29 cellular contexts compared by ENCODE assay signal in the genomic region with DNA sequence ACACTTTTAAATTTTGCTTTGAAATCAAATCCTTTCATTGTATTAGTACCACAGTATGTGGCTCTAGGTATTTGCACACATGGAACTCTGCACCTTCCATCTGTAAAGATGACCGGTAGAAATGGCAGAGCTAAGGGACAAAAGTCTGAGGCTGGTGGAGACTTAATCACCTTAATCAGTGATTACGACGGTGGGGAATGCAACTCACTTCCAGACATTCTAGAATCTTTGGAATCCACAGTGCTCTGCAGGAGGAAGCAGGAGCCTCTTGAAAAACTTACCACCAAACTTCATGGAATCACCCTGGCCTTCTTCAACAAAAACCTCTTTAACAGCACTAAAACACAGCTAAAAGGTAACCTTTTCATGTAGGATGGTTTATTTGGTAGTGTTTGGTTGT. TPM values are rescaled to one million over a fixed set of nuclear protein-coding genes. Genes with fewer than 3 reads are reported as not detected.
A peak's percentile ranks its signal among the peaks of the same experiment; 100 is the strongest.
DNase-seq lines count a peak whose midpoint lies in the region; ATAC-seq, FAIRE-seq and TF ChIP-seq lines count a peak whose summit lies in the region.
"Had no signal": no experiment of that assay in that cellular context is flagged by ENCODE, and none has a peak within 500 bp of the region (broad histone marks: within the 10 kb centered on the region; RNA-seq: fewer than 3 reads in every experiment).

No MANE protein-coding gene starts in this region.

- H2AK5ac ChIP-seq in mesendoderm (ENCODE audit: low read length), result no peak overlapping the region

- POLR2A ChIA-PET in activated CD8-positive, alpha-beta T cell treated with anti-CD3 and anti-CD28 coated beads, Interleukin-2, amount 10 ng/mL, durations not matched to agents 7 days and 5 days (lab: Charles Lee), result no interaction called here

- TF ChIP-seq CTCF in AG10803 (conservative IDR thresholded peaks at IDR 0.05; ENCODE audit: low read length) (no peak), bronchial epithelial cell (IDR thresholded peaks at IDR 0.05; ENCODE audit: insufficient read depth, low read length, severe bottlenecking) (no peak)

- H3K4me1 Mint-ChIP-seq in activated CD8-positive, alpha-beta T cell treated with anti-CD3 and anti-CD28 coated beads, Interleukin-2, amount 10 ng/mL, durations not matched to agents 7 days and 5 days (ENCODE audit: low read depth), result peaks cover 14% of the 10 kb centered on the region

- H3K4me3 Mint-ChIP-seq in activated CD8-positive, alpha-beta T cell treated with anti-CD3 and anti-CD28 coated beads, Interleukin-2, amount 10 ng/mL, durations not matched to agents 7 days and 5 days, result no peak overlapping the region
- H3K4me3 Mint-ChIP-seq: activated CD4-positive, alpha-beta T cell treated with anti-CD3 and anti-CD28 coated beads for 36 hours; activated naive CD8-positive, alpha-beta T cell treated with anti-CD3 and anti-CD28 coated beads, Interleukin-2, amount 10 ng/mL, durations not matched to agents 7 days and 5 days; T-helper 2 cell treated with Interferon-gamma antibody and Interleukin-4, amounts not matched to agents 5 μg/mL and 100 μg/mL, for 36 hours had no signal

- no peak for ATAC-seq in activated CD8-positive, alpha-beta T cell treated with anti-CD3 and anti-CD28 coated beads, Interleukin-2, amount 10 ng/mL, durations not matched to agents 7 days and 5 days
- ATAC-seq: activated CD4-positive, alpha-beta T cell treated with anti-CD3 and anti-CD28 coated beads for 36 hours; body of pancreas; HCT116; left cardiac atrium; sciatic nerve had no signal

- H3K36me3 ChIP-seq in GM23248 (ENCODE audit: low read depth), result no peaks in the 10 kb centered on the region
- no peaks in the 10 kb centered on the region for H3K36me3 ChIP-seq in bronchial epithelial cell (ENCODE audit: control insufficient read depth, insufficient read depth, low read length)
- no peaks in the 10 kb centered on the region for H3K36me3 ChIP-seq in mesendoderm (ENCODE audit: control insufficient read depth, insufficient read depth, low read length)
- H3K36me3 ChIP-seq: MG63 had no signal

- no peak overlapping the region for H2BK15ac ChIP-seq in mesendoderm (replicated peaks; ENCODE audit: low read depth)

- peaks cover 16% of the 10 kb centered on the region for H3F3A ChIP-seq in GM23248 (ENCODE audit: insufficient read depth)

- no peaks in the 10 kb centered on the region for H3K9me3 Mint-ChIP-seq in activated CD8-positive, alpha-beta T cell treated with anti-CD3 and anti-CD28 coated beads, Interleukin-2, amount 10 ng/mL, durations not matched to agents 7 days and 5 days (ENCODE audit: insufficient read depth)
- H3K9me3 Mint-ChIP-seq: activated naive CD8-positive, alpha-beta T cell treated with anti-CD3 and anti-CD28 coated beads, Interleukin-2, amount 10 ng/mL, durations not matched to agents 7 days and 5 days; neural crest cell; T-helper 2 cell treated with Interferon-gamma antibody and Interleukin-4, amounts not matched to agents 5 μg/mL and 100 μg/mL, for 36 hours had no signal

- H4K20me1 ChIP-seq in GM23248 (ENCODE audit: insufficient read depth), result no peaks in the 10 kb centered on the region

- no peak overlapping the region for H4K5ac ChIP-seq in mesendoderm (ENCODE audit: low read length)

- H3K4ac ChIP-seq in mesendoderm (ENCODE audit: low read depth, low read length), result no peak overlapping the region

- no peak overlapping the region for H2BK5ac ChIP-seq in mesendoderm (ENCODE audit: low read length)

- H3K27me3 ChIP-seq in GM23248 (replicated peaks; ENCODE audit: insufficient read depth), result peaks cover 2% of the 10 kb centered on the region; the same call in 1 of the 2 replicates
- peaks cover 24% of the 10 kb centered on the region for H3K27me3 ChIP-seq in bronchial epithelial cell (ENCODE audit: control insufficient read depth, insufficient read depth, low read length)
- no peaks in the 10 kb centered on the region for H3K27me3 ChIP-seq in mesendoderm (ENCODE audit: insufficient read depth, low read length, poor library complexity)
- H3K27me3 ChIP-seq: body of pancreas, MG63, testis had no signal

- H3K4me3 ChIP-seq in AG10803 (ENCODE audit: low read length) (no peak overlapping the region), GM23248 (no peak overlapping the region), bronchial epithelial cell (ENCODE audit: low read depth, low read length) (no peak overlapping the region), mesendoderm (ENCODE audit: low read length) (no peak overlapping the region)
- H3K4me3 ChIP-seq: body of pancreas, MG63, testis had no signal

- DNase-seq in AG10803 (ENCODE audit: low read depth) (peak; percentile 41), GM23248 (peak; percentile 34), bronchial epithelial cell (ENCODE audit: low read depth) (no peak), mesendoderm (peak; percentile 97), NCI-H2196 (lab: John Stamatoyannopoulos, UW; ENCODE audit: unreplicated experiment) (no peak), NCI-H524 (lab: John Stamatoyannopoulos, UW) (no peak), GDM1 (lab: John Stamatoyannopoulos, UW) (no peak)
- DNase-seq in activated CD8-positive, alpha-beta T cell treated with anti-CD3 and anti-CD28 coated beads, Interleukin-2, amount 10 ng/mL, durations not matched to agents 7 days and 5 days, result no peak
- DNase-seq: activated CD4-positive, alpha-beta T cell treated with anti-CD3 and anti-CD28 coated beads for 36 hours; activated effector memory CD4-positive, alpha-beta T cell treated with anti-CD3 and anti-CD28 coated beads, Interleukin-2, amount 50 U/mL, for 16 hours; activated naive CD8-positive, alpha-beta T cell treated with anti-CD3 and anti-CD28 coated beads, Interleukin-2, amount 10 ng/mL, durations not matched to agents 7 days and 5 days; body of pancreas; foreskin fibroblast; KG1; left cardiac atrium; MG63; NCI-H1417; posterior cingulate gyrus; Right ventricle myocardium superior; stimulated activated CD4-positive, alpha-beta T cell treated with anti-CD3 and anti-CD28 coated beads, Interleukin-15, amount 100 ng/mL, for 24 hours; stimulated activated naive CD4-positive, alpha-beta T cell treated with Interleukin-2 at 50 U/mL for 16 hours; testis had no signal

- in situ Hi-C loops in GM23248 (cut with MboI), result loop anchor here (25.0 kb wide), 1 partner anchor 803 kb away; no protein-coding TSS in a partner anchor

- H3K79me1 ChIP-seq in mesendoderm (ENCODE audit: low read length), result peaks cover under 1% of the 10 kb centered on the region

- peak overlapping the region; percentile 7 for H3K4me2 ChIP-seq in GM23248 (ENCODE audit: unreplicated experiment)
- no peak overlapping the region for H3K4me2 ChIP-seq in mesendoderm (ENCODE audit: low read length)

- H3K27me3 Mint-ChIP-seq in activated CD8-positive, alpha-beta T cell treated with anti-CD3 and anti-CD28 coated beads, Interleukin-2, amount 10 ng/mL, durations not matched to agents 7 days and 5 days (ENCODE audit: low read depth), result peaks cover 46% of the 10 kb centered on the region

- H2BK120ac ChIP-seq in mesendoderm (ENCODE audit: low read depth, low read length), result no peak overlapping the region

- peak; percentile 36 for FAIRE-seq in bronchial epithelial cell (lab: Jason Lieb, UNC)
- FAIRE-seq: G401.6, urothelium cell line had no signal

- H3K56ac ChIP-seq in mesendoderm (ENCODE audit: low read length), result peak overlapping the region; percentile 6

- no peak overlapping the region for H3K27ac ChIP-seq in GM23248
- H3K27ac ChIP-seq in mesendoderm (ENCODE audit: low read depth, low read length), result peak overlapping the region; percentile 45
- H3K27ac ChIP-seq: body of pancreas, testis had no signal

- peaks cover 5% of the 10 kb centered on the region for H3K79me2 ChIP-seq in GM23248 (ENCODE audit: insufficient read depth)
- peaks cover 4% of the 10 kb centered on the region for H3K79me2 ChIP-seq in mesendoderm (ENCODE audit: control insufficient read depth, insufficient read depth, low read length)

- WGBS in GM23248 (ENCODE audit: low coverage in 1 of 2, low lambda C conversion rate in 2 of 2, missing lambda C conversion rate in 2 of 2), 2 experiments, result 76 to 79% methylated on average over 3 of the region's 3 CpGs
- WGBS in mesendoderm (ENCODE audit: extremely low coverage, insufficient coverage, low lambda C conversion rate), result no CpG with 5 or more reads among the region's 3 CpGs

- H2AFZ ChIP-seq in GM23248, result 0 out of 2 replicates have a peak overlapping the region, but pooled peaks have one; percentile 24

- H3K36me3 Mint-ChIP-seq in activated CD8-positive, alpha-beta T cell treated with anti-CD3 and anti-CD28 coated beads, Interleukin-2, amount 10 ng/mL, durations not matched to agents 7 days and 5 days (ENCODE audit: low read depth), result no peaks in the 10 kb centered on the region
- H3K36me3 Mint-ChIP-seq: activated naive CD8-positive, alpha-beta T cell treated with anti-CD3 and anti-CD28 coated beads, Interleukin-2, amount 10 ng/mL, durations not matched to agents 7 days and 5 days had no signal

- no peak overlapping the region for H3K23ac ChIP-seq in mesendoderm (ENCODE audit: low read length)

- CTCF ChIA-PET in activated CD8-positive, alpha-beta T cell treated with anti-CD3 and anti-CD28 coated beads, Interleukin-2, amount 10 ng/mL, durations not matched to agents 7 days and 5 days (lab: Charles Lee), result no interaction called here

- H3K4me1 ChIP-seq in GM23248 (ENCODE audit: insufficient read depth), result peaks cover 17% of the 10 kb centered on the region
- peaks cover 10% of the 10 kb centered on the region for H3K4me1 ChIP-seq in mesendoderm (ENCODE audit: control insufficient read depth, low read depth, low read length)

- no peak overlapping the region for H3K27ac Mint-ChIP-seq in activated CD8-positive, alpha-beta T cell treated with anti-CD3 and anti-CD28 coated beads, Interleukin-2, amount 10 ng/mL, durations not matched to agents 7 days and 5 days
- H3K27ac Mint-ChIP-seq: activated CD4-positive, alpha-beta T cell treated with anti-CD3 and anti-CD28 coated beads for 36 hours; activated naive CD8-positive, alpha-beta T cell treated with anti-CD3 and anti-CD28 coated beads, Interleukin-2, amount 10 ng/mL, durations not matched to agents 7 days and 5 days; T-helper 2 cell treated with Interferon-gamma antibody and Interleukin-4, amounts not matched to agents 5 μg/mL and 100 μg/mL, for 36 hours had no signal

- H3K9me3 ChIP-seq in GM23248 (ENCODE audit: low read depth), result no peaks in the 10 kb centered on the region
- H3K9me3 ChIP-seq: body of pancreas, MG63, testis had no signal

- H3K9ac ChIP-seq in GM23248, result no peak overlapping the region
- H3K9ac ChIP-seq in mesendoderm (ENCODE audit: low read length), result no peak overlapping the region

- no peak overlapping the region for H3K18ac ChIP-seq in mesendoderm (ENCODE audit: low read length)

- H3K9me2 ChIP-seq in GM23248 (ENCODE audit: insufficient read depth), result no peaks in the 10 kb centered on the region

- no peak overlapping the region for H4K8ac ChIP-seq in mesendoderm (ENCODE audit: low read depth, low read length)

RNA-seq across cellular contexts. Expression of gene DACT1, which starts 3.9 kb away (rescaled TPM):
- total RNA-seq in GM23248 (2014; rRNA removed; shearing (Covaris generic)), result 21.2 and 26.9 TPM in 2 replicates
- 6.5 and 6.8 TPM in 2 replicates for polyA plus RNA-seq in GM23248 (2016; fragmentation: Nextera tagmentation; extraction: Ambion mirVana)
- total RNA-seq in bronchial epithelial cell, result 1.1 and 1.4 TPM in 2 replicates
- polyA plus RNA-seq in mesendoderm (2013, experiment 1 of 2), result 51.5 TPM
- polyA plus RNA-seq in mesendoderm (2013, experiment 2 of 2), result 57.5 TPM
- 1 to 10 TPM in 1 of 2 experiments, under 1 TPM in 1; 0.58 to 1.1 TPM for total RNA-seq in activated CD8-positive, alpha-beta T cell treated with anti-CD3 and anti-CD28 coated beads, Interleukin-2, amount 10 ng/mL, durations not matched to agents 7 days and 5 days
- total RNA-seq: HT-29 had no signal

Comparison
In these comparisons a context has a peak if more than half of its experiments do, and no peak if none do; other contexts are left out.
1. DNase-seq: peak in AG10803 (single experiment), GM23248 (single experiment) and mesendoderm (single experiment); none in bronchial epithelial cell (single experiment), NCI-H2196 (single experiment), activated CD8-positive, alpha-beta T cell treated with anti-CD3 and anti-CD28 coated beads, Interleukin-2, amount 10 ng/mL, durations not matched to agents 7 days and 5 days (single experiment), NCI-H524 (0 of 2) and GDM1 (single experiment).